32 cellular contexts compared by ENCODE assay signal in genomic region chr14:99940064-99940463, GRCh38.
"Had no signal": no experiment of that assay in that cellular context is flagged by ENCODE, and none has a peak within 500 bp of the region (broad histone marks: within the 10 kb centered on the region; RNA-seq: fewer than 3 reads in every experiment).

No MANE protein-coding gene starts in this region.

- ATAC-seq: activated CD8-positive, alpha-beta T cell treated with anti-CD3 and anti-CD28 coated beads for 36 hours; activated naive CD4-positive, alpha-beta T cell treated with anti-CD3 and anti-CD28 coated beads, Interleukin-2, amount 50 U/mL, for 72 hours; activated T-cell treated with anti-CD3 and anti-CD28 coated beads, Interleukin-2, amount 50 U/mL, for 4 hours; activated T-cell treated with anti-CD3 and anti-CD28 coated beads, Interleukin-2, amount 50 U/mL, for 72 hours; activated T-helper 17 cell treated with anti-CD3 and anti-CD28 coated beads, Interleukin-2, amount 50 U/mL, for 72 hours; body of pancreas had no signal

- H3K27me3 Mint-ChIP-seq: activated CD4-positive, alpha-beta memory T cell treated with anti-CD3 and anti-CD28 coated beads for 36 hours; activated CD8-positive, alpha-beta T cell treated with anti-CD3 and anti-CD28 coated beads for 36 hours; activated naive CD8-positive, alpha-beta T cell treated with anti-CD3 and anti-CD28 coated beads for 36 hours had no signal

- DNase-seq: activated B cell treated with CpG ODN at 0.5 μM for 24 hours; activated CD4-positive, alpha-beta memory T cell treated with anti-CD3 and anti-CD28 coated beads for 36 hours; activated CD4-positive, alpha-beta T cell treated with anti-CD3 and anti-CD28 coated beads for 4 hours; activated CD4-positive, alpha-beta T cell treated with anti-CD3 and anti-CD28 coated beads, Interleukin-2, amount 10 ng/mL, durations not matched to agents 24 days and 14 days; activated CD4-positive, alpha-beta T cell treated with anti-CD3 and anti-CD28 coated beads, Interleukin-2, amount 50 U/mL, for 1 hour; activated CD4-positive, alpha-beta T cell treated with anti-CD3 and anti-CD28 coated beads, Interleukin-2, amount 50 U/mL, for 4 hours; activated CD4-positive, CD25-positive, alpha-beta regulatory T cell treated with anti-CD3 and anti-CD28 coated beads, Interleukin-2, amount 50 U/mL, for 72 hours; activated CD8-positive, alpha-beta memory T cell treated with anti-CD3 and anti-CD28 coated beads, Interleukin-2, amount 50 U/mL, for 4 hours; activated CD8-positive, alpha-beta T cell treated with anti-CD3 and anti-CD28 coated beads for 36 hours; activated gamma-delta T cell treated with Interleukin-2 at 50 U/mL for 16 hours; activated naive CD4-positive, alpha-beta T cell; activated naive CD4-positive, alpha-beta T cell treated with anti-CD3 and anti-CD28 coated beads for 36 hours; activated naive CD4-positive, alpha-beta T cell treated with anti-CD3 and anti-CD28 coated beads, Interleukin-2, amount 50 U/mL, for 16 hours; activated naive CD8-positive, alpha-beta T cell treated with anti-CD3 and anti-CD28 coated beads for 36 hours; activated T-cell treated with anti-CD3 and anti-CD28 coated beads for 4 hours; activated T-cell treated with anti-CD3 and anti-CD28 coated beads, Interleukin-2, amount 50 U/mL, for 1 hour; activated T-cell treated with anti-CD3 and anti-CD28 coated beads, Interleukin-2, amount 50 U/mL, for 4 hours; activated T-cell treated with anti-CD3 and anti-CD28 coated beads, Interleukin-2, amount 50 U/mL, for 72 hours; adrenal gland; amniotic stem cell; aorta; body of pancreas; brain microvascular endothelial cell; central memory CD4-positive, alpha-beta T cell; T-helper 1 cell; T-helper 2 cell; T-helper 9 cell had no signal

- H3K4me1 Mint-ChIP-seq: activated B cell treated with CpG ODN at 0.5 μM for 24 hours; activated CD4-positive, alpha-beta T cell treated with anti-CD3 and anti-CD28 coated beads, Interleukin-2, amount 10 ng/mL, durations not matched to agents 24 days and 14 days; activated naive CD8-positive, alpha-beta T cell treated with anti-CD3 and anti-CD28 coated beads for 36 hours; activated T-helper 17 cell treated with anti-CD3 and anti-CD28 coated beads, Interleukin-2, amount 50 U/mL, for 72 hours had no signal

- H3K27ac Mint-ChIP-seq: activated B cell treated with CpG ODN at 0.5 μM for 24 hours; activated CD4-positive, alpha-beta memory T cell treated with anti-CD3 and anti-CD28 coated beads for 36 hours; activated CD4-positive, alpha-beta T cell treated with anti-CD3 and anti-CD28 coated beads, Interleukin-2, amount 10 ng/mL, durations not matched to agents 24 days and 14 days; activated CD8-positive, alpha-beta T cell treated with anti-CD3 and anti-CD28 coated beads for 36 hours; activated naive CD4-positive, alpha-beta T cell treated with anti-CD3 and anti-CD28 coated beads for 36 hours; activated naive CD4-positive, alpha-beta T cell treated with anti-CD3 and anti-CD28 coated beads, Interleukin-2, amount 50 U/mL, for 72 hours; activated naive CD8-positive, alpha-beta T cell treated with anti-CD3 and anti-CD28 coated beads for 36 hours; activated T-cell treated with anti-CD3 and anti-CD28 coated beads, Interleukin-2, amount 50 U/mL, for 72 hours; activated T-helper 1 cell treated with anti-CD3 and anti-CD28 coated beads, Interleukin-12 subunit alpha, Interleukin-12 subunit beta, Interleukin-2, Interleukin-4 antibody, amounts not matched to agents 30 ng/mL and 10 ng/mL and 1 ng/mL, durations not matched to agents 14 hours and 24 hours and 36 hours; activated T-helper 17 cell treated with anti-CD3 and anti-CD28 coated beads, Interleukin-2, amount 50 U/mL, for 72 hours; T-helper 1 cell treated with Interleukin-12 subunit alpha and Interleukin-12 subunit beta and Interleukin-4 antibody, amounts not matched to agents 30 μg/mL and 1 μg/mL, for 36 hours; T-helper 2 cell treated with Interferon-gamma antibody and Interleukin-4, amounts not matched to agents 5 μg/mL and 100 μg/mL, for 36 hours had no signal

- H3K9me3 Mint-ChIP-seq: activated B cell treated with CpG ODN at 0.5 μM for 24 hours; activated CD4-positive, alpha-beta memory T cell treated with anti-CD3 and anti-CD28 coated beads for 36 hours; activated CD4-positive, alpha-beta T cell treated with anti-CD3 and anti-CD28 coated beads, Interleukin-2, amount 10 ng/mL, durations not matched to agents 24 days and 14 days; activated CD8-positive, alpha-beta T cell treated with anti-CD3 and anti-CD28 coated beads for 36 hours; activated naive CD4-positive, alpha-beta T cell treated with anti-CD3 and anti-CD28 coated beads for 36 hours; activated naive CD4-positive, alpha-beta T cell treated with anti-CD3 and anti-CD28 coated beads, Interleukin-2, amount 50 U/mL, for 72 hours; activated naive CD8-positive, alpha-beta T cell treated with anti-CD3 and anti-CD28 coated beads for 36 hours; activated T-cell treated with anti-CD3 and anti-CD28 coated beads, Interleukin-2, amount 50 U/mL, for 4 hours; activated T-cell treated with anti-CD3 and anti-CD28 coated beads, Interleukin-2, amount 50 U/mL, for 72 hours; activated T-helper 1 cell treated with anti-CD3 and anti-CD28 coated beads, Interleukin-12 subunit alpha, Interleukin-12 subunit beta, Interleukin-2, Interleukin-4 antibody, amounts not matched to agents 30 ng/mL and 10 ng/mL and 1 ng/mL, durations not matched to agents 14 hours and 24 hours and 36 hours; activated T-helper 17 cell treated with anti-CD3 and anti-CD28 coated beads, Interleukin-2, amount 50 U/mL, for 72 hours; T-helper 1 cell treated with Interleukin-12 subunit alpha and Interleukin-12 subunit beta and Interleukin-4 antibody, amounts not matched to agents 30 μg/mL and 1 μg/mL, for 36 hours; T-helper 2 cell treated with Interferon-gamma antibody and Interleukin-4, amounts not matched to agents 5 μg/mL and 100 μg/mL, for 36 hours had no signal

- H3K36me3 Mint-ChIP-seq: activated CD4-positive, alpha-beta memory T cell treated with anti-CD3 and anti-CD28 coated beads for 36 hours; activated naive CD4-positive, alpha-beta T cell treated with anti-CD3 and anti-CD28 coated beads, Interleukin-2, amount 50 U/mL, for 72 hours; activated naive CD8-positive, alpha-beta T cell treated with anti-CD3 and anti-CD28 coated beads for 36 hours had no signal

- H3K4me3 Mint-ChIP-seq: activated B cell treated with CpG ODN at 0.5 μM for 24 hours; activated CD4-positive, alpha-beta memory T cell treated with anti-CD3 and anti-CD28 coated beads for 36 hours; activated CD4-positive, alpha-beta T cell treated with anti-CD3 and anti-CD28 coated beads, Interleukin-2, amount 10 ng/mL, durations not matched to agents 24 days and 14 days; activated CD8-positive, alpha-beta T cell treated with anti-CD3 and anti-CD28 coated beads for 36 hours; activated naive CD4-positive, alpha-beta T cell treated with anti-CD3 and anti-CD28 coated beads for 36 hours; activated naive CD8-positive, alpha-beta T cell treated with anti-CD3 and anti-CD28 coated beads for 36 hours; activated T-cell treated with anti-CD3 and anti-CD28 coated beads, Interleukin-2, amount 50 U/mL, for 4 hours; activated T-cell treated with anti-CD3 and anti-CD28 coated beads, Interleukin-2, amount 50 U/mL, for 72 hours; activated T-helper 1 cell treated with anti-CD3 and anti-CD28 coated beads, Interleukin-12 subunit alpha, Interleukin-12 subunit beta, Interleukin-2, Interleukin-4 antibody, amounts not matched to agents 30 ng/mL and 10 ng/mL and 1 ng/mL, durations not matched to agents 14 hours and 24 hours and 36 hours; activated T-helper 17 cell treated with anti-CD3 and anti-CD28 coated beads, Interleukin-2, amount 50 U/mL, for 72 hours; T-helper 1 cell treated with Interleukin-12 subunit alpha and Interleukin-12 subunit beta and Interleukin-4 antibody, amounts not matched to agents 30 μg/mL and 1 μg/mL, for 36 hours; T-helper 2 cell treated with Interferon-gamma antibody and Interleukin-4, amounts not matched to agents 5 μg/mL and 100 μg/mL, for 36 hours had no signal
